ENCODE assay signal across 12 cellular contexts in the genomic region with DNA sequence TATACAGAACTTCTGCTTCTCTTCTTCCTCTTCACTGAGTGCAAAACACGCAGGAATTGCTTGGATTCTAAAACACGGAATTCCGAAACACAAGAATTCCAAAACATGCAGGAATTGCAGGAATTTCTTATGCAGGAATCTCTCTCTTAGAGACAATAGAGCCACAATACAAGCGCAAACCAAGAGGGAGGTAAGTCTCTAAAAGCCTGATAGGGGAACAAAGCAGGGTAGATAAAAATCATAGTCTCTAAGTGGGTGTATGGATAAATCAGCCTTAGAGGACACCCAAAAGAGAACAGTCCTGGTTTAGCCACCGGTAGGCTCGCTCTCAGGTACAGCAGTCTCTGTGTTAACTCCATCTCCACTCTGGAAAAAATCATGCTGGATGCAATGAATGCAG.
DNase-seq lines count a peak whose midpoint lies in the region; TF ChIP-seq lines count a peak whose summit lies in the region.
"Had no signal": no experiment of that assay in that cellular context is flagged by ENCODE, and none has a peak within 500 bp of the region (broad histone marks: within the 10 kb centered on the region; RNA-seq: fewer than 3 reads in every experiment).

No MANE protein-coding gene starts in this region.

- H3K9ac ChIP-seq in HUES6 (ENCODE audit: low read length) (peak overlapping the region; percentile 51), endodermal cell (ENCODE audit: extremely low read depth, low read length, poor library complexity, severe bottlenecking) (peak overlapping the region; percentile 31)

- 9 to 13% methylated on average over 5 to 6 of the region's 6 CpGs for WGBS in endodermal cell (ENCODE audit: insufficient coverage in 1 of 2, insufficient read length in 1 of 2), 2 experiments

- peaks cover 6% of the 10 kb centered on the region for H3K27me3 Mint-ChIP-seq in endodermal cell (ENCODE audit: insufficient read depth)
- H3K27me3 Mint-ChIP-seq in activated naive CD4-positive, alpha-beta T cell treated with anti-CD3 and anti-CD28 coated beads for 36 hours (ENCODE audit: low read depth): peaks cover 4% of the 10 kb centered on the region

- H3K4me1 ChIP-seq in HUES6 (ENCODE audit: control insufficient read depth, insufficient read depth, low read length): peaks cover 61% of the 10 kb centered on the region
- H3K4me1 ChIP-seq in endodermal cell (ENCODE audit: control insufficient read depth, insufficient read depth, low read length): peaks cover 26% of the 10 kb centered on the region

- peak; percentile 69 for DNase-seq in endodermal cell
- peak; percentile 45 for DNase-seq in iPS-NIHi11 (ENCODE audit: low spot score)
- no peak for DNase-seq in central memory CD4-positive, alpha-beta T cell
- DNase-seq in activated naive CD4-positive, alpha-beta T cell treated with anti-CD3 and anti-CD28 coated beads for 36 hours: no peak
- DNase-seq in kidney tubule cell (ENCODE audit: low spot score): no peak
- DNase-seq in GM10266 (ENCODE audit: extremely low spot score): no peak
- DNase-seq: CD4-positive, alpha-beta T cell; NCI-H1048; NCI-H1436 treated with DMSO at 0.1 percent for 48 hours; NCI-H2029 treated with DMSO at 0.1 percent for 48 hours; NCI-H510A treated with DMSO at 0.1 percent for 48 hours had no signal

- H3K27me3 ChIP-seq in HUES6 (ENCODE audit: control insufficient read depth, insufficient read depth, low read length): peaks cover 8% of the 10 kb centered on the region; the same call in 1 of the 2 replicates
- H3K27me3 ChIP-seq in endodermal cell (ENCODE audit: control insufficient read depth, insufficient read depth, low read length, poor library complexity, severe bottlenecking): no peaks in the 10 kb centered on the region

- H3K4me1 Mint-ChIP-seq in endodermal cell: peaks cover 46% of the 10 kb centered on the region
- no peaks in the 10 kb centered on the region for H3K4me1 Mint-ChIP-seq in activated naive CD4-positive, alpha-beta T cell treated with anti-CD3 and anti-CD28 coated beads for 36 hours (ENCODE audit: low read depth)

- H3K4me3 ChIP-seq in HUES6 (ENCODE audit: low read depth, low read length): peak overlapping the region; percentile 30
- peak overlapping the region; percentile 54 for H3K4me3 ChIP-seq in endodermal cell (ENCODE audit: low read length)

- H3K9me3 Mint-ChIP-seq in endodermal cell: no peaks in the 10 kb centered on the region
- no peaks in the 10 kb centered on the region for H3K9me3 Mint-ChIP-seq in activated naive CD4-positive, alpha-beta T cell treated with anti-CD3 and anti-CD28 coated beads for 36 hours
- H3K9me3 Mint-ChIP-seq: CD4-positive, alpha-beta T cell had no signal

- peak overlapping the region; percentile 27 for H3K4me3 Mint-ChIP-seq in endodermal cell
- no peak overlapping the region for H3K4me3 Mint-ChIP-seq in activated naive CD4-positive, alpha-beta T cell treated with anti-CD3 and anti-CD28 coated beads for 36 hours
- H3K4me3 Mint-ChIP-seq: CD4-positive, alpha-beta T cell had no signal

- no peaks in the 10 kb centered on the region for H3K36me3 ChIP-seq in HUES6 (ENCODE audit: control insufficient read depth, insufficient read depth, low read length)
- H3K36me3 ChIP-seq in endodermal cell (ENCODE audit: control insufficient read depth, insufficient read depth, low read length): no peaks in the 10 kb centered on the region

- peak overlapping the region; percentile 88 for H3K27ac Mint-ChIP-seq in endodermal cell
- H3K27ac Mint-ChIP-seq in activated naive CD4-positive, alpha-beta T cell treated with anti-CD3 and anti-CD28 coated beads for 36 hours: no peak overlapping the region
- H3K27ac Mint-ChIP-seq: CD4-positive, alpha-beta T cell had no signal

- H3K36me3 Mint-ChIP-seq in endodermal cell (ENCODE audit: low read depth): no peaks in the 10 kb centered on the region
- no peaks in the 10 kb centered on the region for H3K36me3 Mint-ChIP-seq in activated naive CD4-positive, alpha-beta T cell treated with anti-CD3 and anti-CD28 coated beads for 36 hours (ENCODE audit: low read depth)

- intact Hi-C loops in activated naive CD4-positive, alpha-beta T cell treated with anti-CD3 and anti-CD28 coated beads for 36 hours (cut with micrococcal nuclease): no loop called here

- peak overlapping the region; percentile 66 for H3K27ac ChIP-seq in HUES6 (ENCODE audit: low read depth, low read length)
- peak overlapping the region; percentile 62 for H3K27ac ChIP-seq in endodermal cell (ENCODE audit: low read depth, low read length)

- H3K9me3 ChIP-seq in HUES6 (ENCODE audit: control insufficient read depth, insufficient read depth, low read depth, low read length) (no peaks in the 10 kb centered on the region), endodermal cell (ENCODE audit: control insufficient read depth, low read length) (no peaks in the 10 kb centered on the region)

- CTCF ChIA-PET in activated naive CD4-positive, alpha-beta T cell treated with anti-CD3 and anti-CD28 coated beads for 36 hours (lab: Charles Lee): interaction anchor here (0.8 kb wide), 1 partner anchor 15 kb away, joined by 3 read pairs; no protein-coding TSS in a partner anchor

- no peak for TF ChIP-seq CTCF in endodermal cell (conservative IDR thresholded peaks at IDR 0.05)
- no peak for TF ChIP-seq CTCF in GM10266 (IDR thresholded peaks at IDR 0.05; ENCODE audit: control insufficient read depth, insufficient read depth, low read depth, missing control alignments)

Comparison
In these comparisons a context has a peak if more than half of its experiments do, and no peak if none do; other contexts are left out.
1. DNase-seq: peak in endodermal cell (single experiment) and iPS-NIHi11 (single experiment); none in central memory CD4-positive, alpha-beta T cell (single experiment), activated naive CD4-positive, alpha-beta T cell treated with anti-CD3 and anti-CD28 coated beads for 36 hours (single experiment), kidney tubule cell (single experiment) and GM10266 (single experiment).